ENCODE assay signal across 14 cellular contexts in the genomic region with DNA sequence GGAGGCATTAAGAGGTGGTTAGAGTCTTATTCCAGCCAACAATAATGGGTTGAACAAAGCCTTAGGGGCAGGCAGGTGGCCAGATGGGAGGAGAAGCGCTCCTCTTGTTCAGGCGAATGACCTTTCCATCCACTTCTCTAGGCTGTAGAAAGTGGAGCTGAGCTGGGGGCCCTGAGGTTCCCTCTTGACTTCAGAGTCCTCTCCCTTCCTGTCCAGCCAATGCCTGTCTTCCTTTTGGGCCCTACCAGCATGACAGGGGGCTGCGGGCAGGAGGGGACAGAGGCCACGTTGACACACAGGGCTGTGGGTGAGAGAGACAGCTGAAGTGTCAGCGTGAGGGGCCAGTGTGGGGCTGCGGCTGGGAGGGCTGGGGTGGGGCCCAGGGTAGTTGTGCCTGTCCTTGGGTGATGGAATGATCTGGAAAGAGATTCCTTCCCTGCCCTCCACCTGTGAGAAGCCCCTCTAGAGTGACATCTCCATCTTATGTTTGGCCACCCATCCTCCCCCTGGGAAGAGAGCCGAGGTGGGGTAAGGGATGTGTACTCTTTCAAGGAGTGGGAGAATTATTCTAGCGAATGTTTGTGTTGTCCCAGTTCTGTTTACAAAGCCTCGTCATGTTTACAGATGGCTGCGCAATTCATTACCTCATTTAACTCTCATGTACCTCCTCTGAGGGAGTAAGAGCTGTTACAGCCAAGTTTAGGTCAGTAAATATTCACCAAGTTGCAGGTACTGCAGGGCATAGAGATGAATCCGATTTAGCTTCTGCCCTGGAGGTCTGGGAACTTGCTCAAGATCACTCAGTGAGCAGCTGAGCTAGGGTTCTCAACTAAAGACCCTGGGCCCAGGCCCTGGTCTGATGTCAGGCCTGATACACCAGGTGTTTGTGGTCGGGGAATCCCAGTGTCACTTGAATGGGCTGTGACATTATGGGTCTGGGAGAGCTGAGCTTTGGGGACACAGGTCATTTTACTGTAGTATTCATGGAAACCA. TPM values are rescaled to one million over a fixed set of nuclear protein-coding genes. Genes with fewer than 3 reads are reported as not detected.
DNase-seq lines count a peak whose midpoint lies in the region; ATAC-seq and TF ChIP-seq lines count a peak whose summit lies in the region.
"Had no signal": no experiment of that assay in that cellular context is flagged by ENCODE, and none has a peak within 500 bp of the region (broad histone marks: within the 10 kb centered on the region; RNA-seq: fewer than 3 reads in every experiment).

No MANE protein-coding gene starts in this region.

- TF ChIP-seq POLR2A in right lobe of liver (IDR thresholded peaks at IDR 0.05): no peak

- peak; percentile 45 for ATAC-seq in T-helper 17 cell
- peak; percentile 60 to 76 (median 70) for ATAC-seq in right lobe of liver
- ATAC-seq in GM19467 (IDR thresholded peaks at IDR 0.05; ENCODE audit: unreplicated experiment): no peak

- H3K27me3 ChIP-seq in right lobe of liver (no peaks in the 10 kb centered on the region), tibial artery (no peaks in the 10 kb centered on the region)

- TF ChIP-seq CTCF in right lobe of liver (IDR thresholded peaks at IDR 0.05) (no peak), tibial artery (IDR thresholded peaks at IDR 0.05) (no peak)

- H3K36me3 Mint-ChIP-seq in T-helper 17 cell (ENCODE audit: low read depth): peaks cover 7% of the 10 kb centered on the region

- H3K4me3 ChIP-seq in right lobe of liver (no peak overlapping the region), tibial artery (no peak overlapping the region)

- intact Hi-C loops in right lobe of liver (cut with DNase I): no loop called here
- intact Hi-C loops in tibial artery (cut with DNase I; ENCODE audit: low total_unique reads): no loop called here

- 27% methylated on average over 10 of the region's 12 CpGs for WGBS in right lobe of liver (ENCODE audit: insufficient coverage, low coverage, low lambda C conversion rate, missing lambda C conversion rate)

- no peaks in the 10 kb centered on the region for H3K9me3 ChIP-seq in T-helper 17 cell (ENCODE audit: control insufficient read depth, low read length, poor library complexity, severe bottlenecking)
- no peaks in the 10 kb centered on the region for H3K9me3 ChIP-seq in right lobe of liver
- H3K9me3 ChIP-seq in tibial artery: no peaks in the 10 kb centered on the region

- H3K27ac ChIP-seq in right lobe of liver: peak overlapping the region; percentile 78 to 95 (median 81)
- peak overlapping the region; percentile 81 to 98 for H3K27ac ChIP-seq in tibial artery
- H3K27ac ChIP-seq: HL-60 had no signal

- peak; percentile 18 to 48 for DNase-seq in SHP77 (lab: John Stamatoyannopoulos, UW)
- no peak for DNase-seq in SHP77 treated with DMSO at 0.1 percent for 48 hours (lab: John Stamatoyannopoulos, UW)
- no peak for DNase-seq in T-helper 17 cell
- peak in 1 of 3 donors; percentile 75 for DNase-seq in right lobe of liver
- no peak for DNase-seq in tibial artery
- no peak for DNase-seq in ureter (ENCODE audit: low spot score)
- DNase-seq in NCI-H345 (lab: John Stamatoyannopoulos, UW): no peak
- DNase-seq: activated naive CD4-positive, alpha-beta T cell treated with anti-CD3 and anti-CD28 coated beads, Interleukin-2, amount 50 U/mL, for 16 hours; HCEC 1CT; NCI-H524 had no signal

- peaks cover 16% of the 10 kb centered on the region for H3K4me1 Mint-ChIP-seq in T-helper 17 cell

- peaks cover 0 to 62% (median 32%) of the 10 kb centered on the region in 4 donors for H3K4me1 ChIP-seq in right lobe of liver
- peaks cover 0 to 74% (median 61%) of the 10 kb centered on the region in 4 donors for H3K4me1 ChIP-seq in tibial artery

- peak overlapping the region; percentile 32 for H3K27ac Mint-ChIP-seq in T-helper 17 cell

- H3K36me3 ChIP-seq in right lobe of liver: peaks cover 0 to under 1% (median 0%) of the 10 kb centered on the region in 4 donors
- H3K36me3 ChIP-seq in tibial artery: peaks cover 12 to 16% (median 14%) of the 10 kb centered on the region in 3 donors

- H3K4me3 Mint-ChIP-seq in T-helper 17 cell: no peak overlapping the region

- peaks cover 30% of the 10 kb centered on the region for H3K27me3 Mint-ChIP-seq in T-helper 17 cell

RNA-seq across cellular contexts. Expression of gene ERBB2, which starts 3.3 kb away (rescaled TPM):
- total RNA-seq in T-helper 17 cell (1 to 10 TPM; 1.3 to 3.5 TPM), right lobe of liver (10 to 100 TPM in 5 of 6 experiments, 1 to 10 TPM in 1; 8.9 to 40.4 (median 26.2) TPM), ureter (278 TPM)

RNA-seq across cellular contexts. Expression of gene PGAP3, which starts 15.3 kb away (rescaled TPM):
- total RNA-seq in T-helper 17 cell: 10 to 100 TPM; 28.8 to 31.3 TPM
- 10 to 100 TPM in 5 of 6 experiments, 1 to 10 TPM in 1; 9.7 to 25.7 (median 18.3) TPM for total RNA-seq in right lobe of liver
- 56.9 TPM for total RNA-seq in ureter

RNA-seq across cellular contexts. Expression of gene MIEN1, which starts 27.1 kb away (rescaled TPM):
- 10 to 100 TPM; 36.9 to 41.8 TPM for total RNA-seq in T-helper 17 cell
- 10 to 100 TPM; 23.1 to 61.6 (median 29.0) TPM for total RNA-seq in right lobe of liver
- 49.2 TPM for total RNA-seq in ureter

RNA-seq across cellular contexts. Expression of gene GRB7, which starts 34.5 kb away (rescaled TPM):
- total RNA-seq in T-helper 17 cell (not detected), right lobe of liver (10 to 100 TPM in 2 of 6 experiments, 1 to 10 TPM in 4; 2.1 to 10.9 (median 7.5) TPM), ureter (37.4 TPM)
- total RNA-seq: endothelial cell of umbilical vein had no signal

RNA-seq across cellular contexts. Expression of gene PNMT, which starts 34.9 kb away (rescaled TPM):
- total RNA-seq in T-helper 17 cell (not detected), right lobe of liver (under 1 TPM in 2 of 6 experiments, not detected in 4; 0.37 TPM), ureter (7.1 TPM)
- total RNA-seq: A673, endothelial cell of umbilical vein had no signal

Comparison
In these comparisons a context has a peak if more than half of its experiments do, and no peak if none do; other contexts are left out.
1. DNase-seq: peak in SHP77 (2 of 2); none in SHP77 treated with DMSO at 0.1 percent for 48 hours (single experiment), T-helper 17 cell (0 of 3), tibial artery (0 of 2), ureter (single experiment) and NCI-H345 (single experiment).